Comparison of ENCODE assay signal across 7 cellular contexts in genomic region chr12:122082621-122083356, GRCh38. TPM values are rescaled to one million over a fixed set of nuclear protein-coding genes. Genes with fewer than 3 reads are reported as not detected.
DNase-seq lines count a peak whose midpoint lies in the region; ATAC-seq and TF ChIP-seq lines count a peak whose summit lies in the region.

No MANE protein-coding gene starts in this region.

- TF ChIP-seq CTCF in activated B cell treated with CpG ODN at 0.5 μM for 24 hours (IDR thresholded peaks at IDR 0.05) (no peak), glutamatergic neuron (IDR thresholded peaks at IDR 0.05; ENCODE audit: partially characterized antibody, unreplicated experiment) (no peak), lower leg skin (IDR thresholded peaks at IDR 0.05) (no peak)

- H3K27me3 Mint-ChIP-seq in IgD-negative memory B cell = no peaks in the 10 kb centered on the region
- no peaks in the 10 kb centered on the region for H3K27me3 Mint-ChIP-seq in activated B cell treated with CpG ODN at 0.5 μM for 24 hours
- H3K27me3 Mint-ChIP-seq in glutamatergic neuron (ENCODE audit: unreplicated experiment) = peaks cover 9% of the 10 kb centered on the region
- no peaks in the 10 kb centered on the region for H3K27me3 Mint-ChIP-seq in stimulated activated naive B cell treated with anti-CD40 and anti-IgM and Interleukin-4, amounts not matched to agents 10 μg/mL and 1 μg/mL and 100 μg/mL, for 72 hours

- H3K4me1 Mint-ChIP-seq in IgD-negative memory B cell (peaks cover 45 to 63% (median 54%) of the 10 kb centered on the region in 3 donors), activated B cell treated with CpG ODN at 0.5 μM for 24 hours (peaks cover 77% of the 10 kb centered on the region), glutamatergic neuron (ENCODE audit: low read depth, unreplicated experiment) (peaks cover 47% of the 10 kb centered on the region)
- peaks cover 57 to 85% of the 10 kb centered on the region in 2 donors for H3K4me1 Mint-ChIP-seq in stimulated activated naive B cell treated with anti-CD40 and anti-IgM and Interleukin-4, amounts not matched to agents 10 μg/mL and 1 μg/mL and 100 μg/mL, for 72 hours

- no peak for TF ChIP-seq POLR2A in lower leg skin (IDR thresholded peaks at IDR 0.05)

- 74 to 81% methylated on average over 6 of the region's 6 CpGs for WGBS in lower leg skin, 2 donors

- DNase-seq in activated B cell treated with CpG ODN at 0.5 μM for 24 hours (no peak), glutamatergic neuron (no peak), NCI-H2029 (lab: John Stamatoyannopoulos, UW) (no peak), anterior cingulate cortex (lab: John Stamatoyannopoulos, UW) (no peak), lower leg skin (ENCODE audit: low spot score in 2 of 2) (no peak)
- no peak for DNase-seq in stimulated activated naive B cell treated with anti-CD40 and anti-IgM and Interleukin-4, amounts not matched to agents 10 μg/mL and 1 μg/mL and 100 μg/mL, for 72 hours

- no peak overlapping the region for H3K4me3 ChIP-seq in lower leg skin (ENCODE audit: low read depth, poor library complexity, severe bottlenecking)

- CTCF ChIA-PET in activated B cell treated with CpG ODN at 0.5 μM for 24 hours (lab: Charles Lee) = interaction anchor here (0.9 to 3.0 kb wide), 4 partner anchors 25 to 164 kb away, joined by 3 to 13 read pairs (median 8); partner anchors contain the start of gene CFAP251

- no peak for ATAC-seq in activated B cell treated with CpG ODN at 0.5 μM for 24 hours (ENCODE audit: low read depth)
- ATAC-seq in stimulated activated naive B cell treated with anti-CD40 and anti-IgM and Interleukin-4, amounts not matched to agents 10 μg/mL and 1 μg/mL and 100 μg/mL, for 72 hours (replicated peaks) = no peak

- H3K36me3 Mint-ChIP-seq in IgD-negative memory B cell = peaks cover 3% of the 10 kb centered on the region
- H3K36me3 Mint-ChIP-seq in activated B cell treated with CpG ODN at 0.5 μM for 24 hours (ENCODE audit: low read depth) = peaks cover 36% of the 10 kb centered on the region
- peaks cover 7% of the 10 kb centered on the region for H3K36me3 Mint-ChIP-seq in glutamatergic neuron (ENCODE audit: unreplicated experiment)
- H3K36me3 Mint-ChIP-seq in stimulated activated naive B cell treated with anti-CD40 and anti-IgM and Interleukin-4, amounts not matched to agents 10 μg/mL and 1 μg/mL and 100 μg/mL, for 72 hours = peaks cover 29 to 47% of the 10 kb centered on the region in 2 donors

- H3K27ac Mint-ChIP-seq in IgD-negative memory B cell (peak overlapping the region in 2 of 3 donors; percentile 49 to 69), activated B cell treated with CpG ODN at 0.5 μM for 24 hours (peak overlapping the region; percentile 74), glutamatergic neuron (ENCODE audit: unreplicated experiment) (no peak overlapping the region)
- H3K27ac Mint-ChIP-seq in stimulated activated naive B cell treated with anti-CD40 and anti-IgM and Interleukin-4, amounts not matched to agents 10 μg/mL and 1 μg/mL and 100 μg/mL, for 72 hours = no peak overlapping the region

- POLR2A ChIA-PET in activated B cell treated with CpG ODN at 0.5 μM for 24 hours (lab: Charles Lee) = interaction anchor here (0.5 to 2.7 kb wide), 7 partner anchors 15 to 731 kb away, joined by 3 to 7 read pairs (median 4); partner anchors contain the start of gene ANAPC5

- H3K9me3 Mint-ChIP-seq in IgD-negative memory B cell (no peaks in the 10 kb centered on the region), activated B cell treated with CpG ODN at 0.5 μM for 24 hours (no peaks in the 10 kb centered on the region), glutamatergic neuron (ENCODE audit: unreplicated experiment) (peaks cover 18% of the 10 kb centered on the region)
- H3K9me3 Mint-ChIP-seq in stimulated activated naive B cell treated with anti-CD40 and anti-IgM and Interleukin-4, amounts not matched to agents 10 μg/mL and 1 μg/mL and 100 μg/mL, for 72 hours = no peaks in the 10 kb centered on the region

- H3K4me3 Mint-ChIP-seq in IgD-negative memory B cell = peak overlapping the region; percentile 61 to 96 (median 84)
- H3K4me3 Mint-ChIP-seq in activated B cell treated with CpG ODN at 0.5 μM for 24 hours = peak overlapping the region; percentile 33
- H3K4me3 Mint-ChIP-seq in glutamatergic neuron (ENCODE audit: unreplicated experiment) = peak overlapping the region; percentile 91
- peak overlapping the region; percentile 46 to 89 for H3K4me3 Mint-ChIP-seq in stimulated activated naive B cell treated with anti-CD40 and anti-IgM and Interleukin-4, amounts not matched to agents 10 μg/mL and 1 μg/mL and 100 μg/mL, for 72 hours

- intact Hi-C loops in activated B cell treated with CpG ODN at 0.5 μM for 24 hours (cut with micrococcal nuclease) = loop anchor here (5.0 kb wide), 1 partner anchor 1150 kb away; the partner anchor contains the start of genes MPHOSPH9 and MTRFR
- intact Hi-C loops in lower leg skin (cut with DNase I; ENCODE audit: low total_unique reads) = no loop called here

RNA-seq across cellular contexts. Expression of gene MLXIP, which starts 4.2 kb away (rescaled TPM):
- polyA plus RNA-seq in IgD-negative memory B cell = 17.5 TPM
- total RNA-seq in activated B cell treated with CpG ODN at 0.5 μM for 24 hours (26.7 and 33.7 TPM in 2 replicates), glutamatergic neuron (ENCODE audit: unreplicated experiment) (120 TPM), lower leg skin (10 to 100 TPM; 15.5 to 34.5 (median 19.8) TPM)

Comparison
In these comparisons a context has a peak if more than half of its experiments do, and no peak if none do; other contexts are left out.
1. H3K27ac Mint-ChIP-seq: peak in IgD-negative memory B cell (2 of 3) and activated B cell treated with CpG ODN at 0.5 μM for 24 hours (single experiment); none in glutamatergic neuron (single experiment) and stimulated activated naive B cell treated with anti-CD40 and anti-IgM and Interleukin-4, amounts not matched to agents 10 μg/mL and 1 μg/mL and 100 μg/mL, for 72 hours (single experiment).
2. H3K4me3 Mint-ChIP-seq: peak in every context shown above with its lines; median percentile 91 in glutamatergic neuron; 84 in IgD-negative memory B cell; 68 in stimulated activated naive B cell treated with anti-CD40 and anti-IgM and Interleukin-4, amounts not matched to agents 10 μg/mL and 1 μg/mL and 100 μg/mL, for 72 hours; 33 in activated B cell treated with CpG ODN at 0.5 μM for 24 hours.